ENCODE assay signal across 1 cellular context in the genomic region with DNA sequence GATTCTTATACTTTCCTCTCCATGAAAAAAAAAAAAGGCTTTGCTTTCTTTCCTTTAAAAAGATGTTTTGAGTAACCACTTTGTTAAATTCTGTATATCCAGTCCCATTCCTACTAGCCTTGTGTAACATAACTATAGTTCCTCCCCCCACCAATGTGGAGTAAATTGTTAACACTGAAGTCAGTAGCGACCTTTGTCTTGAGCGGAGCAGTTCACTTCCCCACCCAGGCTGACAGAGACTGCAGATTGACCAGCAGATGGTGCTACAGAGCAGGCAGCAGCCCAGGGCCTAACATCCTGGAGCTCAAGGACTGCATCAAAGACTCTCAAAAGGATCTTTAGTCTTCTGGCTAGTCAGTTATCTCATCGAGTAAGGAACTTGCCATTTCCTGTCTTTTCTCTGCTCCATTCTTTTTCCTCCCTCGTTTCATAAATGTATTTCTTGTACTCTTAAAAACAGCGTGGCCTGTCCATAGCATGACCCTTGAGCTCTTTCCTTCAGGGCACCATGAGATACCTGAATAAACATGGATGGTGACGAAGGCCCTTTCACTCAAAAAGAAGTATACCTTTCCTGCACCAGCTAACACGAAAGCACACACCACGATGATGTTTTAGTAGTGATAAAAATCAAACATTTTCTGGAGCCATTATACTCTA.
TF ChIP-seq lines count a peak whose summit lies in the region.

No MANE protein-coding gene starts in this region.

TF ChIP-seq in HepG2, 621 proteins besides CTCF, POLR2A, EP300 and RAD21 (continued from another document and continues in another):
- TF ChIP-seq, protein P1, sequence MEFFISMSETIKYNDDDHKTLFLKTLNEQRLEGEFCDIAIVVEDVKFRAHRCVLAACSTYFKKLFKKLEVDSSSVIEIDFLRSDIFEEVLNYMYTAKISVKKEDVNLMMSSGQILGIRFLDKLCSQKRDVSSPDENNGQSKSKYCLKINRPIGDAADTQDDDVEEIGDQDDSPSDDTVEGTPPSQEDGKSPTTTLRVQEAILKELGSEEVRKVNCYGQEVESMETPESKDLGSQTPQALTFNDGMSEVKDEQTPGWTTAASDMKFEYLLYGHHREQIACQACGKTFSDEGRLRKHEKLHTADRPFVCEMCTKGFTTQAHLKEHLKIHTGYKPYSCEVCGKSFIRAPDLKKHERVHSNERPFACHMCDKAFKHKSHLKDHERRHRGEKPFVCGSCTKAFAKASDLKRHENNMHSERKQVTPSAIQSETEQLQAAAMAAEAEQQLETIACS (CRISPR knock-in tag; IDR thresholded peaks at IDR 0.05): no peak
- no peak for TF ChIP-seq DMAP1 (CRISPR knock-in tag; IDR thresholded peaks at IDR 0.05)
- no peak for TF ChIP-seq SIN3B (IDR thresholded peaks at IDR 0.05; ENCODE audit: low read length)
- TF ChIP-seq, protein P2, sequence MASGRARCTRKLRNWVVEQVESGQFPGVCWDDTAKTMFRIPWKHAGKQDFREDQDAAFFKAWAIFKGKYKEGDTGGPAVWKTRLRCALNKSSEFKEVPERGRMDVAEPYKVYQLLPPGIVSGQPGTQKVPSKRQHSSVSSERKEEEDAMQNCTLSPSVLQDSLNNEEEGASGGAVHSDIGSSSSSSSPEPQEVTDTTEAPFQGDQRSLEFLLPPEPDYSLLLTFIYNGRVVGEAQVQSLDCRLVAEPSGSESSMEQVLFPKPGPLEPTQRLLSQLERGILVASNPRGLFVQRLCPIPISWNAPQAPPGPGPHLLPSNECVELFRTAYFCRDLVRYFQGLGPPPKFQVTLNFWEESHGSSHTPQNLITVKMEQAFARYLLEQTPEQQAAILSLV (CRISPR knock-in tag; IDR thresholded peaks at IDR 0.05; ENCODE audit: borderline replicate concordance): no peak
- no peak for TF ChIP-seq ZSCAN22 (CRISPR knock-in tag; IDR thresholded peaks at IDR 0.05)
- TF ChIP-seq ZNF367 (CRISPR knock-in tag; IDR thresholded peaks at IDR 0.05; ENCODE audit: borderline replicate concordance): no peak
- TF ChIP-seq, protein P3, sequence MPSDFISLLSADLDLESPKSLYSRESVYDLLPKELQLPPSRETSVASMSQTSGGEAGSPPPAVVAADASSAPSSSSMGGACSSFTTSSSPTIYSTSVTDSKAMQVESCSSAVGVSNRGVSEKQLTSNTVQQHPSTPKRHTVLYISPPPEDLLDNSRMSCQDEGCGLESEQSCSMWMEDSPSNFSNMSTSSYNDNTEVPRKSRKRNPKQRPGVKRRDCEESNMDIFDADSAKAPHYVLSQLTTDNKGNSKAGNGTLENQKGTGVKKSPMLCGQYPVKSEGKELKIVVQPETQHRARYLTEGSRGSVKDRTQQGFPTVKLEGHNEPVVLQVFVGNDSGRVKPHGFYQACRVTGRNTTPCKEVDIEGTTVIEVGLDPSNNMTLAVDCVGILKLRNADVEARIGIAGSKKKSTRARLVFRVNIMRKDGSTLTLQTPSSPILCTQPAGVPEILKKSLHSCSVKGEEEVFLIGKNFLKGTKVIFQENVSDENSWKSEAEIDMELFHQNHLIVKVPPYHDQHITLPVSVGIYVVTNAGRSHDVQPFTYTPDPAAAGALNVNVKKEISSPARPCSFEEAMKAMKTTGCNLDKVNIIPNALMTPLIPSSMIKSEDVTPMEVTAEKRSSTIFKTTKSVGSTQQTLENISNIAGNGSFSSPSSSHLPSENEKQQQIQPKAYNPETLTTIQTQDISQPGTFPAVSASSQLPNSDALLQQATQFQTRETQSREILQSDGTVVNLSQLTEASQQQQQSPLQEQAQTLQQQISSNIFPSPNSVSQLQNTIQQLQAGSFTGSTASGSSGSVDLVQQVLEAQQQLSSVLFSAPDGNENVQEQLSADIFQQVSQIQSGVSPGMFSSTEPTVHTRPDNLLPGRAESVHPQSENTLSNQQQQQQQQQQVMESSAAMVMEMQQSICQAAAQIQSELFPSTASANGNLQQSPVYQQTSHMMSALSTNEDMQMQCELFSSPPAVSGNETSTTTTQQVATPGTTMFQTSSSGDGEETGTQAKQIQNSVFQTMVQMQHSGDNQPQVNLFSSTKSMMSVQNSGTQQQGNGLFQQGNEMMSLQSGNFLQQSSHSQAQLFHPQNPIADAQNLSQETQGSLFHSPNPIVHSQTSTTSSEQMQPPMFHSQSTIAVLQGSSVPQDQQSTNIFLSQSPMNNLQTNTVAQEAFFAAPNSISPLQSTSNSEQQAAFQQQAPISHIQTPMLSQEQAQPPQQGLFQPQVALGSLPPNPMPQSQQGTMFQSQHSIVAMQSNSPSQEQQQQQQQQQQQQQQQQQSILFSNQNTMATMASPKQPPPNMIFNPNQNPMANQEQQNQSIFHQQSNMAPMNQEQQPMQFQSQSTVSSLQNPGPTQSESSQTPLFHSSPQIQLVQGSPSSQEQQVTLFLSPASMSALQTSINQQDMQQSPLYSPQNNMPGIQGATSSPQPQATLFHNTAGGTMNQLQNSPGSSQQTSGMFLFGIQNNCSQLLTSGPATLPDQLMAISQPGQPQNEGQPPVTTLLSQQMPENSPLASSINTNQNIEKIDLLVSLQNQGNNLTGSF (CRISPR knock-in tag; IDR thresholded peaks at IDR 0.05): no peak
- TF ChIP-seq ZNF343 (CRISPR knock-in tag; IDR thresholded peaks at IDR 0.05): no peak
- TF ChIP-seq ZNF101 (CRISPR knock-in tag; IDR thresholded peaks at IDR 0.05; ENCODE audit: borderline replicate concordance, low read depth): no peak
- TF ChIP-seq RELA (CRISPR knock-in tag; IDR thresholded peaks at IDR 0.05): no peak
- TF ChIP-seq, protein P4, sequence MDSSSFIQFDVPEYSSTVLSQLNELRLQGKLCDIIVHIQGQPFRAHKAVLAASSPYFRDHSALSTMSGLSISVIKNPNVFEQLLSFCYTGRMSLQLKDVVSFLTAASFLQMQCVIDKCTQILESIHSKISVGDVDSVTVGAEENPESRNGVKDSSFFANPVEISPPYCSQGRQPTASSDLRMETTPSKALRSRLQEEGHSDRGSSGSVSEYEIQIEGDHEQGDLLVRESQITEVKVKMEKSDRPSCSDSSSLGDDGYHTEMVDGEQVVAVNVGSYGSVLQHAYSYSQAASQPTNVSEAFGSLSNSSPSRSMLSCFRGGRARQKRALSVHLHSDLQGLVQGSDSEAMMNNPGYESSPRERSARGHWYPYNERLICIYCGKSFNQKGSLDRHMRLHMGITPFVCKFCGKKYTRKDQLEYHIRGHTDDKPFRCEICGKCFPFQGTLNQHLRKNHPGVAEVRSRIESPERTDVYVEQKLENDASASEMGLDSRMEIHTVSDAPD (CRISPR knock-in tag; IDR thresholded peaks at IDR 0.05): no peak
- TF ChIP-seq ZNF607 (CRISPR knock-in tag; IDR thresholded peaks at IDR 0.05; ENCODE audit: borderline replicate concordance): no peak
- TF ChIP-seq, protein P5, sequence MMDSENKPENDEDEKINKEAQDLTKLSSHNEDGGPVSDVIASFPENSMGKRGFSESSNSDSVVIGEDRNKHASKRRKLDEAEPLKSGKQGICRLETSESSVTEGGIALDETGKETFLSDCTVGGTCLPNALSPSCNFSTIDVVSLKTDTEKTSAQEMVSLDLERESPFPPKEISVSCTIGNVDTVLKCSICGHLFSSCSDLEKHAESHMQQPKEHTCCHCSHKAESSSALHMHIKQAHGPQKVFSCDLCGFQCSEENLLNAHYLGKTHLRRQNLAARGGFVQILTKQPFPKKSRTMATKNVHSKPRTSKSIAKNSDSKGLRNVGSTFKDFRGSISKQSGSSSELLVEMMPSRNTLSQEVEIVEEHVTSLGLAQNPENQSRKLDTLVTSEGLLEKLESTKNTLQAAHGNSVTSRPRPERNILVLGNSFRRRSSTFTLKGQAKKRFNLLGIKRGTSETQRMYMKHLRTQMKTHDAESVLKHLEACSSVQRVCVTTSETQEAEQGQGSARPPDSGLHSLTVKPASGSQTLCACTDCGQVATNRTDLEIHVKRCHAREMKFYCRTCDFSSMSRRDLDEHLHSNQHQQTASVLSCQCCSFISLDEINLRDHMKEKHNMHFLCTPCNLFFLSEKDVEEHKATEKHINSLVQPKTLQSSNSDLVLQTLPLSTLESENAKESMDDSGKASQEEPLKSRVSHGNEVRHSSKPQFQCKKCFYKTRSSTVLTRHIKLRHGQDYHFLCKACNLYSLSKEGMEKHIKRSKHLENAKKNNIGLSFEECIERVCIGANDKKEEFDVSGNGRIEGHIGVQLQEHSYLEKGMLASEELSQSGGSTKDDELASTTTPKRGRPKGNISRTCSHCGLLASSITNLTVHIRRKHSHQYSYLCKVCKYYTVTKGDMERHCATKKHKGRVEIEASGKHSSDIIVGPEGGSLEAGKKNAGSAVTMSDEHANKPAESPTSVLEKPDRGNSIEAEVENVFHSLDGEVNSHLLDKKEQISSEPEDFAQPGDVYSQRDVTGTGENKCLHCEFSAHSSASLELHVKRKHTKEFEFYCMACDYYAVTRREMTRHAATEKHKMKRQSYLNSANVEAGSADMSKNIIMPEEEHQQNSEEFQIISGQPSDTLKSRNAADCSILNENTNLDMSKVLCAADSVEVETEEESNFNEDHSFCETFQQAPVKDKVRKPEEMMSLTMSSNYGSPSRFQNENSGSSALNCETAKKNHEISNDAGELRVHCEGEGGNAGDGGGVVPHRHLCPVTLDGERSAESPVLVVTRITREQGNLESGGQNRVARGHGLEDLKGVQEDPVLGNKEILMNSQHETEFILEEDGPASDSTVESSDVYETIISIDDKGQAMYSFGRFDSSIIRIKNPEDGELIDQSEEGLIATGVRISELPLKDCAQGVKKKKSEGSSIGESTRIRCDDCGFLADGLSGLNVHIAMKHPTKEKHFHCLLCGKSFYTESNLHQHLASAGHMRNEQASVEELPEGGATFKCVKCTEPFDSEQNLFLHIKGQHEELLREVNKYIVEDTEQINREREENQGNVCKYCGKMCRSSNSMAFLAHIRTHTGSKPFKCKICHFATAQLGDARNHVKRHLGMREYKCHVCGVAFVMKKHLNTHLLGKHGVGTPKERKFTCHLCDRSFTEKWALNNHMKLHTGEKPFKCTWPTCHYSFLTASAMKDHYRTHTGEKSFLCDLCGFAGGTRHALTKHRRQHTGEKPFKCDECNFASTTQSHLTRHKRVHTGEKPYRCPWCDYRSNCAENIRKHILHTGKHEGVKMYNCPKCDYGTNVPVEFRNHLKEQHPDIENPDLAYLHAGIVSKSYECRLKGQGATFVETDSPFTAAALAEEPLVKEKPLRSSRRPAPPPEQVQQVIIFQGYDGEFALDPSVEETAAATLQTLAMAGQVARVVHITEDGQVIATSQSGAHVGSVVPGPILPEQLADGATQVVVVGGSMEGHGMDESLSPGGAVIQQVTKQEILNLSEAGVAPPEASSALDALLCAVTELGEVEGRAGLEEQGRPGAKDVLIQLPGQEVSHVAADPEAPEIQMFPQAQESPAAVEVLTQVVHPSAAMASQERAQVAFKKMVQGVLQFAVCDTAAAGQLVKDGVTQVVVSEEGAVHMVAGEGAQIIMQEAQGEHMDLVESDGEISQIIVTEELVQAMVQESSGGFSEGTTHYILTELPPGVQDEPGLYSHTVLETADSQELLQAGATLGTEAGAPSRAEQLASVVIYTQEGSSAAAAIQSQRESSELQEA (CRISPR knock-in tag; IDR thresholded peaks at IDR 0.05; ENCODE audit: not compliant biosample characterization): no peak
- TF ChIP-seq NKX3-1 (CRISPR knock-in tag; IDR thresholded peaks at IDR 0.05): no peak
- TF ChIP-seq YEATS4 (CRISPR knock-in tag; IDR thresholded peaks at IDR 0.05; ENCODE audit: borderline replicate concordance): 0 out of 2 replicates have a peak, but pooled peaks have one; percentile 25
- no peak for TF ChIP-seq KLF11 (CRISPR knock-in tag; IDR thresholded peaks at IDR 0.05)
- peak; percentile 68; the same call in 1 of the 2 replicates for TF ChIP-seq ZBTB7B (CRISPR knock-in tag; IDR thresholded peaks at IDR 0.05)
- TF ChIP-seq TBX2 (CRISPR knock-in tag; IDR thresholded peaks at IDR 0.05; ENCODE audit: borderline replicate concordance): no peak; the same call in 1 of the 2 replicates
- no peak for TF ChIP-seq ZMYM2 (CRISPR knock-in tag; IDR thresholded peaks at IDR 0.05)
- TF ChIP-seq FOXM1 (CRISPR knock-in tag; IDR thresholded peaks at IDR 0.05): no peak
- no peak for TF ChIP-seq RFX5 (IDR thresholded peaks at IDR 0.05; ENCODE audit: low read depth, low read length)
- TF ChIP-seq CBX5 (CRISPR knock-in tag; IDR thresholded peaks at IDR 0.05; ENCODE audit: borderline replicate concordance): peak; percentile 93; the same call in 1 of the 2 replicates
- TF ChIP-seq MATR3 (CRISPR knock-in tag; IDR thresholded peaks at IDR 0.05): no peak
- TF ChIP-seq, protein P6, sequence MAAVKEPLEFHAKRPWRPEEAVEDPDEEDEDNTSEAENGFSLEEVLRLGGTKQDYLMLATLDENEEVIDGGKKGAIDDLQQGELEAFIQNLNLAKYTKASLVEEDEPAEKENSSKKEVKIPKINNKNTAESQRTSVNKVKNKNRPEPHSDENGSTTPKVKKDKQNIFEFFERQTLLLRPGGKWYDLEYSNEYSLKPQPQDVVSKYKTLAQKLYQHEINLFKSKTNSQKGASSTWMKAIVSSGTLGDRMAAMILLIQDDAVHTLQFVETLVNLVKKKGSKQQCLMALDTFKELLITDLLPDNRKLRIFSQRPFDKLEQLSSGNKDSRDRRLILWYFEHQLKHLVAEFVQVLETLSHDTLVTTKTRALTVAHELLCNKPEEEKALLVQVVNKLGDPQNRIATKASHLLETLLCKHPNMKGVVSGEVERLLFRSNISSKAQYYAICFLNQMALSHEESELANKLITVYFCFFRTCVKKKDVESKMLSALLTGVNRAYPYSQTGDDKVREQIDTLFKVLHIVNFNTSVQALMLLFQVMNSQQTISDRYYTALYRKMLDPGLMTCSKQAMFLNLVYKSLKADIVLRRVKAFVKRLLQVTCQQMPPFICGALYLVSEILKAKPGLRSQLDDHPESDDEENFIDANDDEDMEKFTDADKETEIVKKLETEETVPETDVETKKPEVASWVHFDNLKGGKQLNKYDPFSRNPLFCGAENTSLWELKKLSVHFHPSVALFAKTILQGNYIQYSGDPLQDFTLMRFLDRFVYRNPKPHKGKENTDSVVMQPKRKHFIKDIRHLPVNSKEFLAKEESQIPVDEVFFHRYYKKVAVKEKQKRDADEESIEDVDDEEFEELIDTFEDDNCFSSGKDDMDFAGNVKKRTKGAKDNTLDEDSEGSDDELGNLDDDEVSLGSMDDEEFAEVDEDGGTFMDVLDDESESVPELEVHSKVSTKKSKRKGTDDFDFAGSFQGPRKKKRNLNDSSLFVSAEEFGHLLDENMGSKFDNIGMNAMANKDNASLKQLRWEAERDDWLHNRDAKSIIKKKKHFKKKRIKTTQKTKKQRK (IDR thresholded peaks at IDR 0.05; ENCODE audit: low read length): no peak
- no peak for TF ChIP-seq ZBTB1 (CRISPR knock-in tag; IDR thresholded peaks at IDR 0.05; ENCODE audit: borderline replicate concordance)
- TF ChIP-seq ZNF749 (CRISPR knock-in tag; IDR thresholded peaks at IDR 0.05; ENCODE audit: borderline replicate concordance): no peak
- TF ChIP-seq RFX3 (CRISPR knock-in tag; IDR thresholded peaks at IDR 0.05): no peak
- TF ChIP-seq ZFP37 (CRISPR knock-in tag; IDR thresholded peaks at IDR 0.05; ENCODE audit: borderline replicate concordance): no peak
- TF ChIP-seq FOSL2 (CRISPR knock-in tag; IDR thresholded peaks at IDR 0.05): peak; percentile 84
- TF ChIP-seq, protein P7, sequence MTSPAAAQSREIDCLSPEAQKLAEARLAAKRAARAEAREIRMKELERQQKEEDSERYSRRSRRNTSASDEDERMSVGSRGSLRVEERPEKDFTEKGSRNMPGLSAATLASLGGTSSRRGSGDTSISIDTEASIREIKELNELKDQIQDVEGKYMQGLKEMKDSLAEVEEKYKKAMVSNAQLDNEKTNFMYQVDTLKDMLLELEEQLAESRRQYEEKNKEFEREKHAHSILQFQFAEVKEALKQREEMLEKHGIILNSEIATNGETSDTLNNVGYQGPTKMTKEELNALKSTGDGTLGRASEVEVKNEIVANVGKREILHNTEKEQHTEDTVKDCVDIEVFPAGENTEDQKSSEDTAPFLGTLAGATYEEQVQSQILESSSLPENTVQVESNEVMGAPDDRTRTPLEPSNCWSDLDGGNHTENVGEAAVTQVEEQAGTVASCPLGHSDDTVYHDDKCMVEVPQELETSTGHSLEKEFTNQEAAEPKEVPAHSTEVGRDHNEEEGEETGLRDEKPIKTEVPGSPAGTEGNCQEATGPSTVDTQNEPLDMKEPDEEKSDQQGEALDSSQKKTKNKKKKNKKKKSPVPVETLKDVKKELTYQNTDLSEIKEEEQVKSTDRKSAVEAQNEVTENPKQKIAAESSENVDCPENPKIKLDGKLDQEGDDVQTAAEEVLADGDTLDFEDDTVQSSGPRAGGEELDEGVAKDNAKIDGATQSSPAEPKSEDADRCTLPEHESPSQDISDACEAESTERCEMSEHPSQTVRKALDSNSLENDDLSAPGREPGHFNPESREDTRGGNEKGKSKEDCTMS (CRISPR knock-in tag; conservative IDR thresholded peaks at IDR 0.05): no peak
- no peak for TF ChIP-seq ZIK1 (CRISPR knock-in tag; IDR thresholded peaks at IDR 0.05; ENCODE audit: borderline replicate concordance, low read depth)
